22 cellular contexts compared by ENCODE assay signal in the genomic region with DNA sequence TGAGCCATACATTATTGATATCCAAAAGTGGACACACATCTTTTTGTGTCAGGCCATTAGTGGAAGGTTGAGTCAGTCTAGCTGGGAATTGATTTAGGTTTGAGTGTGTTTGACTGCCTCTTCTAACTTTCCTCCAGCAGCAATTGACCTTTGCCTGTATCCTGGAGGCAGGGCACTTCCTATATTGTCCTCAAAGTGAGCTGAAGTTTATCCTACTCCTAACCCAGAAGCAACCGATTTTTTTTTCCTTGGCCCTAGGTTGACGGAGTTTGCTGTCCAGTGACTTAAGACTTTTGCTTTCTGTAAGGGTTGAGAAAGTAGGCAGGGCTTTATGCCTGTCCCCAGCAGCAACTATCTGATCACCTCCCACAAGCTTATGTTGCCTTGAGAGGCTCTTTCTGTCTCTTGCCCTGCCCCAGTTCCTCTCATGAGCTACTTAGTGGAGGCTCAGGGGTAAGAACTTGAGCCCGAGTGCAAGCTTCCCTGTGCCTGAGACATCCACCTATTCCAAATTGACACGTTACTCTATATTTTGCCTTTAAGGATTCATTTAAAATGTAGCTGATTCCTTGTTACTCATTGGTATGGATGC. TPM values are rescaled to one million over a fixed set of nuclear protein-coding genes. Genes with fewer than 3 reads are reported as not detected.
DNase-seq lines count a peak whose midpoint lies in the region; ATAC-seq and TF ChIP-seq lines count a peak whose summit lies in the region.
"Had no signal": no experiment of that assay in that cellular context is flagged by ENCODE, and none has a peak within 500 bp of the region (broad histone marks: within the 10 kb centered on the region; RNA-seq: fewer than 3 reads in every experiment).

No MANE protein-coding gene starts in this region.

- H3K27ac ChIP-seq in lower lobe of right lung (no peak overlapping the region), upper lobe of right lung (no peak overlapping the region)
- H3K27ac ChIP-seq: BLaER1, C4-2B had no signal

- intact Hi-C loops in lower lobe of right lung (cut with DNase I), result no loop called here
- intact Hi-C loops in upper lobe of right lung (cut with DNase I), result no loop called here

- no peak overlapping the region for H3K4me3 ChIP-seq in lower lobe of right lung
- H3K4me3 ChIP-seq in upper lobe of right lung, result no peak overlapping the region
- H3K4me3 ChIP-seq: BLaER1, GM23338 had no signal

- H3K27me3 ChIP-seq in lower lobe of right lung (ENCODE audit: low read depth) (no peaks in the 10 kb centered on the region), upper lobe of right lung (no peaks in the 10 kb centered on the region)
- H3K27me3 ChIP-seq: BLaER1 had no signal

- no peaks in the 10 kb centered on the region for H3K4me1 ChIP-seq in lower lobe of right lung
- H3K4me1 ChIP-seq in upper lobe of right lung, result no peaks in the 10 kb centered on the region
- H3K4me1 ChIP-seq: BLaER1, Caco-2 had no signal

- H3K9me3 ChIP-seq in lower lobe of right lung (no peaks in the 10 kb centered on the region), upper lobe of right lung (no peaks in the 10 kb centered on the region)
- H3K9me3 ChIP-seq: BLaER1, Caco-2 had no signal

- DNase-seq in NCI-H82 (lab: John Stamatoyannopoulos, UW), result peak; percentile 13
- no peak for DNase-seq in NCI-H82 treated with DMSO at 0.1 percent for 48 hours (lab: John Stamatoyannopoulos, UW; ENCODE audit: unreplicated experiment)
- peak; percentile 6 for DNase-seq in DMS53 treated with DMSO at 0.1 percent for 48 hours (lab: John Stamatoyannopoulos, UW; ENCODE audit: unreplicated experiment)
- DNase-seq in lower lobe of right lung, result no peak
- no peak for DNase-seq in upper lobe of right lung
- DNase-seq in SW 1271 (lab: John Stamatoyannopoulos, UW), result no peak
- DNase-seq: Caco-2; CD4-positive, CD25-positive, alpha-beta regulatory T cell; CD8-positive, alpha-beta T cell; DMS153; GF-D8; H9 had no signal

- no peaks in the 10 kb centered on the region for H3K36me3 ChIP-seq in lower lobe of right lung
- no peaks in the 10 kb centered on the region for H3K36me3 ChIP-seq in upper lobe of right lung
- H3K36me3 ChIP-seq: BLaER1 had no signal

- no peak for TF ChIP-seq CTCF in lower lobe of right lung (IDR thresholded peaks at IDR 0.05)
- TF ChIP-seq CTCF in upper lobe of right lung (IDR thresholded peaks at IDR 0.05), result no peak

- ATAC-seq in lower lobe of right lung, result peak; percentile 43 to 45
- peak; percentile 54 for ATAC-seq in upper lobe of right lung
- ATAC-seq in HG03025 (IDR thresholded peaks at IDR 0.05; ENCODE audit: low FRiP score, unreplicated experiment), result no peak
- ATAC-seq in HG03196 (IDR thresholded peaks at IDR 0.05; ENCODE audit: unreplicated experiment), result no peak
- ATAC-seq: CD8-positive, alpha-beta T cell; GM23338; HCT116 had no signal

RNA-seq across cellular contexts. Expression of a gene that starts 30.9 kb away (rescaled TPM):
- total RNA-seq in lower lobe of right lung, result 0.41 TPM
- total RNA-seq in upper lobe of right lung, result 0.29 TPM
- total RNA-seq: A172; B cell; Caco-2; CD8-positive, alpha-beta T cell; G401; H4 had no signal

Comparison
In these comparisons a context has a peak if more than half of its experiments do, and no peak if none do; other contexts are left out.
1. DNase-seq: peak in NCI-H82 (single experiment) and DMS53 treated with DMSO at 0.1 percent for 48 hours (single experiment); none in NCI-H82 treated with DMSO at 0.1 percent for 48 hours (single experiment), lower lobe of right lung (single experiment), upper lobe of right lung (single experiment) and SW 1271 (0 of 2).
2. ATAC-seq: peak in lower lobe of right lung (2 of 2) and upper lobe of right lung (single experiment); none in HG03025 (single experiment) and HG03196 (single experiment).